8 cellular contexts compared by ENCODE assay signal in genomic region chr11:103601230-103601846, GRCh38.
DNase-seq lines count a peak whose midpoint lies in the region; ATAC-seq and TF ChIP-seq lines count a peak whose summit lies in the region.

No MANE protein-coding gene starts in this region.

- CTCF ChIA-PET in Calu3 (lab: Charles Lee) = interaction anchor here (0.5 kb wide), 1 partner anchor 400 kb away, joined by 6 read pairs; no protein-coding TSS in a partner anchor

- no peaks in the 10 kb centered on the region for H3K9me2 ChIP-seq in neural cell (ENCODE audit: insufficient read depth, low read length)

- H3K27me3 Mint-ChIP-seq in Calu3 (ENCODE audit: unreplicated experiment) = no peaks in the 10 kb centered on the region

- H3K27me3 ChIP-seq in esophagus squamous epithelium (no peaks in the 10 kb centered on the region), neural cell (ENCODE audit: insufficient read depth, low read depth, low read length) (no peaks in the 10 kb centered on the region)

- no peaks in the 10 kb centered on the region for H3F3A ChIP-seq in neural cell (ENCODE audit: insufficient read depth, low read length, poor library complexity, severe bottlenecking)

- TF ChIP-seq POLR2A in esophagus squamous epithelium (IDR thresholded peaks at IDR 0.05) = no peak

- no peak overlapping the region for H3K27ac Mint-ChIP-seq in Calu3 (ENCODE audit: unreplicated experiment)

- WGBS in esophagus squamous epithelium, 2 donors = 61 to 70% methylated on average over 3 of the region's 3 CpGs

- H3K36me3 Mint-ChIP-seq in Calu3 (ENCODE audit: insufficient read depth, unreplicated experiment) = no peaks in the 10 kb centered on the region

- no peak overlapping the region for H3K9ac ChIP-seq in neural cell (ENCODE audit: low read length)

- H2AFZ ChIP-seq in neural cell (ENCODE audit: low read depth, low read length) = no peak overlapping the region

- H3K4me1 ChIP-seq in esophagus squamous epithelium = no peaks in the 10 kb centered on the region

- H3K27ac ChIP-seq in esophagus squamous epithelium = no peak overlapping the region
- H3K27ac ChIP-seq in neural cell (ENCODE audit: low read length) = no peak overlapping the region

- H3K36me3 ChIP-seq in esophagus squamous epithelium (no peaks in the 10 kb centered on the region), neural cell (ENCODE audit: insufficient read depth, low read length) (no peaks in the 10 kb centered on the region)

- no peaks in the 10 kb centered on the region for H3K79me2 ChIP-seq in neural cell (replicated peaks; ENCODE audit: insufficient read depth, low read length)

- no peaks in the 10 kb centered on the region for H3K9me3 Mint-ChIP-seq in Calu3 (ENCODE audit: low read depth, unreplicated experiment)

- BruUV-seq in Calu3 (replicated peaks; lab: Mats Ljungman, UMichigan) = no TSS peak

- H3K4me3 ChIP-seq in esophagus squamous epithelium (no peak overlapping the region), neural cell (ENCODE audit: low read length) (no peak overlapping the region)

- H3K9me3 ChIP-seq in esophagus squamous epithelium (no peaks in the 10 kb centered on the region), neural cell (ENCODE audit: low read length) (no peaks in the 10 kb centered on the region)

- peak; percentile 26 for DNase-seq in Calu3
- DNase-seq in NCI-H187 treated with DMSO at 0.1 percent for 48 hours (lab: John Stamatoyannopoulos, UW) = peak; percentile 36
- DNase-seq in T-helper 9 cell = peak; percentile 1
- no peak for DNase-seq in esophagus squamous epithelium (lab: John Stamatoyannopoulos, UW)
- no peak for DNase-seq in NCI-H128 (lab: John Stamatoyannopoulos, UW; ENCODE audit: unreplicated experiment)

- TF ChIP-seq RAD21 in neural cell (conservative IDR thresholded peaks at IDR 0.05) = peak; percentile 84

- TF ChIP-seq EP300 in neural cell (conservative IDR thresholded peaks at IDR 0.05; ENCODE audit: poor library complexity, severe bottlenecking) = no peak

- no peak overlapping the region for H3K4me3 Mint-ChIP-seq in Calu3 (ENCODE audit: low read depth, unreplicated experiment)

- TF ChIP-seq CTCF in Calu3 (IDR thresholded peaks at IDR 0.05; ENCODE audit: unreplicated experiment) (no peak), esophagus squamous epithelium (IDR thresholded peaks at IDR 0.05) (peak; percentile 30 to 84 (median 66)), neural cell (IDR thresholded peaks at IDR 0.05; ENCODE audit: poor library complexity, severe bottlenecking) (peak; percentile 82)

- peak; percentile 99 for ATAC-seq in GM19035 (IDR thresholded peaks at IDR 0.05; ENCODE audit: unreplicated experiment)
- peak; percentile 85 for ATAC-seq in HG03064 (IDR thresholded peaks at IDR 0.05; ENCODE audit: low read depth, unreplicated experiment)

- no peaks in the 10 kb centered on the region for H4K20me1 ChIP-seq in neural cell (ENCODE audit: insufficient read depth)

- no peaks in the 10 kb centered on the region for H3K4me1 Mint-ChIP-seq in Calu3 (ENCODE audit: low read depth, unreplicated experiment)

- intact Hi-C loops in Calu3 (cut with micrococcal nuclease; ENCODE audit: unreplicated experiment) = loop anchor here (1.0 to 5.0 kb wide), 4 partner anchors 139 to 399 kb away; no protein-coding TSS in a partner anchor
- intact Hi-C loops in esophagus squamous epithelium (cut with DNase I) = no loop called here

- H3K4me2 ChIP-seq in neural cell (ENCODE audit: low read length) = no peak overlapping the region

TF ChIP-seq in neural cell, 6 proteins besides CTCF, POLR2A, EP300 and RAD21:
- TF ChIP-seq SMC3 (conservative IDR thresholded peaks at IDR 0.05; ENCODE audit: poor library complexity) (peak; percentile 84), POLR2AphosphoS5 (IDR thresholded peaks at IDR 0.05) (no peak)

Comparison
In these comparisons a context has a peak if more than half of its experiments do, and no peak if none do; other contexts are left out.
1. DNase-seq: peak in Calu3 (single experiment), NCI-H187 treated with DMSO at 0.1 percent for 48 hours (single experiment) and T-helper 9 cell (single experiment); none in esophagus squamous epithelium (single experiment) and NCI-H128 (single experiment).